Comparison of ENCODE assay signal across 1 cellular context in the genomic region with DNA sequence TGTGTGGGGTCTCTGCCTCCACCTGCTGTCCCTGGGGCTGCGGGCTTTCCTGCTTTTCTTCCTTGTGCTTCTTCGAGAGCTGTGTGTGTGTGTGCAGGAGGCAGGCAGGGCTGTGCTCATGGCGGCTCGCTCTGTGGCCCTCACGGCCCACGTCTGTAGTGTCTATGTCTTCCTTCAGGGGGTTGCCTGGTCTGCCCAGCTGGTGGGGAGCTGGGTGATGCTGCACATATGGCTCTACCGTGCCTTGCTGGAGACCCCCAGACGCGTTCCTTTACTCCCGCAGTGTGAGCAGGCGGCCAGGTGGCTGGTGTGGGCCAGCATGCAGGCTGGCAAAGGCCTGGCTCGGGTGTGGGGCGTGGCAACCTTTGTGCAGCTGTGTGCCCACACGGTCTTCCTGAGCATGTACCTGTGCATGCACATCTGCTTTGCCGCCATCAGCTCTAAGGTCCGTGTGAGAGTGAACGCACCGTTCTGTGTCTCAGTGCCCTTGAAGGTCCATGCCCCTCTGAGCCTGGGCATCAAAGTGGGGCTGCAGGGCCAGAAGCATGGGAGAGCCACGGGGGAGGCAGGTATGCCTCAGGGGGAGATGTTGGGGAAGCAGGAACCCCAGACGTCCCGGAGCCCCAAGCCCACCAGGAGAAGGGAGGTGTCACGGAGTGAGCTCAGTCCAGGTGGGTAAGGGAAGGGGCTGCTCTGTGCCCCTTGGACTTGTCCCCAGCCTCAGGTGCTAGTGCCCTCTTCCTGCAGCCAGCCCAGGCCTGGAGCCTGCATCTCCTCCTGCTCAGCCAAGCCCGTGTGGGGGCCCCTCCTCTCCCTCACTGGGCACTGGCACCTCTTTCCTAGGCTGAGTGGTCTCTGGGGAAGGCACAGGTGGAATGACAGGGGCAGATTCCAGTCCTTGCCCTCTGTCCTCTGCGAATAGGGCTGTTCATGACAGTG.
A peak's percentile ranks its signal among the peaks of the same experiment; 100 is the strongest.
TF ChIP-seq lines count a peak whose summit lies in the region.

No MANE protein-coding gene starts in this region.

TF ChIP-seq in HepG2, 621 proteins besides CTCF, POLR2A, EP300 and RAD21:
- TF ChIP-seq, protein P1, sequence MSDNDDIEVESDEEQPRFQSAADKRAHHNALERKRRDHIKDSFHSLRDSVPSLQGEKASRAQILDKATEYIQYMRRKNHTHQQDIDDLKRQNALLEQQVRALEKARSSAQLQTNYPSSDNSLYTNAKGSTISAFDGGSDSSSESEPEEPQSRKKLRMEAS (IDR thresholded peaks at IDR 0.05) = no peak
- TF ChIP-seq MLLT10 (CRISPR knock-in tag; IDR thresholded peaks at IDR 0.05) = no peak
- no peak for TF ChIP-seq ZNF205 (CRISPR knock-in tag; IDR thresholded peaks at IDR 0.05)
- TF ChIP-seq AGO2 (optimal IDR thresholded peaks at IDR 0.05; ENCODE audit: low read depth, low read length) = peak; percentile 15
